ENCODE assay signal across 15 cellular contexts in genomic region chr3:124792341-124793034, GRCh38.
A peak's percentile ranks its signal among the peaks of the same experiment; 100 is the strongest.
DNase-seq lines count a peak whose midpoint lies in the region; TF ChIP-seq lines count a peak whose summit lies in the region.
"Had no signal": no experiment of that assay in that cellular context is flagged by ENCODE, and none has a peak within 500 bp of the region (broad histone marks: within the 10 kb centered on the region; RNA-seq: fewer than 3 reads in every experiment).

No MANE protein-coding gene starts in this region.

- H3K9me3 ChIP-seq in MM.1S (replicated peaks; ENCODE audit: insufficient read depth, low read length) (no peaks in the 10 kb centered on the region), suprapubic skin (no peaks in the 10 kb centered on the region)
- H3K9me3 ChIP-seq: pancreas had no signal

- H3K9ac ChIP-seq in MM.1S (ENCODE audit: low read length) (peak overlapping the region; percentile 50; the same call in 1 of the 2 replicates), mesendoderm (ENCODE audit: low read length) (no peak overlapping the region)

- peaks cover 7% of the 10 kb centered on the region for H3K36me3 Mint-ChIP-seq in mesothelial cell of epicardium
- no peaks in the 10 kb centered on the region for H3K36me3 Mint-ChIP-seq in activated CD4-positive, alpha-beta T cell treated with anti-CD3 and anti-CD28 coated beads, Interleukin-2, amount 10 ng/mL, durations not matched to agents 7 days and 5 days (ENCODE audit: low read depth)

- H2BK15ac ChIP-seq in mesendoderm (replicated peaks; ENCODE audit: low read depth) = no peak overlapping the region

- no peak overlapping the region for H3K4me3 Mint-ChIP-seq in mesothelial cell of epicardium
- no peak overlapping the region for H3K4me3 Mint-ChIP-seq in activated CD4-positive, alpha-beta T cell treated with anti-CD3 and anti-CD28 coated beads, Interleukin-2, amount 10 ng/mL, durations not matched to agents 7 days and 5 days
- H3K4me3 Mint-ChIP-seq: activated CD4-positive, alpha-beta T cell treated with anti-CD3 and anti-CD28 coated beads, Interleukin-2, amount 10 ng/mL, durations not matched to agents 24 days and 14 days; activated naive CD8-positive, alpha-beta T cell treated with anti-CD3 and anti-CD28 coated beads, Interleukin-2, amount 50 U/mL, for 24 hours had no signal

- H3K27ac ChIP-seq in MM.1S (ENCODE audit: low read length) (peak overlapping the region; percentile 89), angular gyrus (ENCODE audit: low read depth, low read length) (peak overlapping the region; percentile 15), suprapubic skin (peak overlapping the region; percentile 84), mesendoderm (ENCODE audit: low read depth, low read length) (no peak overlapping the region)
- H3K27ac ChIP-seq: C4-2B had no signal

- H3K4me1 Mint-ChIP-seq in mesothelial cell of epicardium = no peaks in the 10 kb centered on the region
- no peaks in the 10 kb centered on the region for H3K4me1 Mint-ChIP-seq in activated CD4-positive, alpha-beta T cell treated with anti-CD3 and anti-CD28 coated beads, Interleukin-2, amount 10 ng/mL, durations not matched to agents 7 days and 5 days

- H4K8ac ChIP-seq in mesendoderm (ENCODE audit: low read depth, low read length) = no peak overlapping the region

- peaks cover 52% of the 10 kb centered on the region for H3K4me1 ChIP-seq in MM.1S (ENCODE audit: low read length)
- H3K4me1 ChIP-seq in suprapubic skin = peaks cover 60% of the 10 kb centered on the region
- H3K4me1 ChIP-seq in mesendoderm (ENCODE audit: control insufficient read depth, low read depth, low read length) = no peaks in the 10 kb centered on the region
- H3K4me1 ChIP-seq: pancreas had no signal

- no peak for TF ChIP-seq EP300 in suprapubic skin (IDR thresholded peaks at IDR 0.05)

- no peaks in the 10 kb centered on the region for H3K27me3 Mint-ChIP-seq in mesothelial cell of epicardium (ENCODE audit: low read depth)
- peaks cover 12% of the 10 kb centered on the region for H3K27me3 Mint-ChIP-seq in activated CD4-positive, alpha-beta T cell treated with anti-CD3 and anti-CD28 coated beads, Interleukin-2, amount 10 ng/mL, durations not matched to agents 7 days and 5 days

- POLR2A ChIA-PET in activated CD4-positive, alpha-beta T cell treated with anti-CD3 and anti-CD28 coated beads, Interleukin-2, amount 10 ng/mL, durations not matched to agents 7 days and 5 days (lab: Charles Lee) = no interaction called here

- H3K79me2 ChIP-seq in MM.1S (ENCODE audit: low read length) (no peaks in the 10 kb centered on the region), mesendoderm (ENCODE audit: control insufficient read depth, insufficient read depth, low read length) (peaks cover 15% of the 10 kb centered on the region)

- no peaks in the 10 kb centered on the region for H3K9me3 Mint-ChIP-seq in mesothelial cell of epicardium
- no peaks in the 10 kb centered on the region for H3K9me3 Mint-ChIP-seq in activated CD4-positive, alpha-beta T cell treated with anti-CD3 and anti-CD28 coated beads, Interleukin-2, amount 10 ng/mL, durations not matched to agents 7 days and 5 days
- H3K9me3 Mint-ChIP-seq: activated CD4-positive, alpha-beta T cell treated with anti-CD3 and anti-CD28 coated beads, Interleukin-2, amount 10 ng/mL, durations not matched to agents 24 days and 14 days; activated naive CD8-positive, alpha-beta T cell treated with anti-CD3 and anti-CD28 coated beads, Interleukin-2, amount 50 U/mL, for 24 hours had no signal

- H3K4ac ChIP-seq in mesendoderm (ENCODE audit: low read depth, low read length) = no peak overlapping the region

- no peak overlapping the region for H3K4me3 ChIP-seq in MM.1S (ENCODE audit: low read length)
- no peak overlapping the region for H3K4me3 ChIP-seq in suprapubic skin
- H3K4me3 ChIP-seq in mesendoderm (ENCODE audit: low read length) = no peak overlapping the region
- H3K4me3 ChIP-seq: pancreas had no signal

- H2BK5ac ChIP-seq in mesendoderm (ENCODE audit: low read length) = no peak overlapping the region

- no peak overlapping the region for H2AK5ac ChIP-seq in mesendoderm (ENCODE audit: low read length)

- WGBS in suprapubic skin = 44% methylated on average over 7 of the region's 7 CpGs
- no CpG with 5 or more reads among the region's 7 CpGs for WGBS in mesendoderm (ENCODE audit: extremely low coverage, insufficient coverage, low lambda C conversion rate)

- H3K27ac Mint-ChIP-seq in mesothelial cell of epicardium = peak overlapping the region; percentile 44
- H3K27ac Mint-ChIP-seq in activated CD4-positive, alpha-beta T cell treated with anti-CD3 and anti-CD28 coated beads, Interleukin-2, amount 10 ng/mL, durations not matched to agents 7 days and 5 days = no peak overlapping the region
- H3K27ac Mint-ChIP-seq: activated CD4-positive, alpha-beta T cell treated with anti-CD3 and anti-CD28 coated beads, Interleukin-2, amount 10 ng/mL, durations not matched to agents 24 days and 14 days; activated naive CD8-positive, alpha-beta T cell treated with anti-CD3 and anti-CD28 coated beads, Interleukin-2, amount 50 U/mL, for 24 hours had no signal

- no peak overlapping the region for H3K18ac ChIP-seq in mesendoderm (ENCODE audit: low read length)

- H3K36me3 ChIP-seq in MM.1S (replicated peaks; ENCODE audit: insufficient read depth, low read length) (no peaks in the 10 kb centered on the region), suprapubic skin (peaks cover 23% of the 10 kb centered on the region), mesendoderm (ENCODE audit: control insufficient read depth, insufficient read depth, low read length) (peaks cover 28% of the 10 kb centered on the region)

- H3F3A ChIP-seq in MM.1S (ENCODE audit: insufficient read depth, low read length) = peaks cover 17% of the 10 kb centered on the region; the same call in 1 of the 2 replicates

- no peak overlapping the region for H3K56ac ChIP-seq in mesendoderm (ENCODE audit: low read length)

- no peak overlapping the region for H4K5ac ChIP-seq in mesendoderm (ENCODE audit: low read length)

- TF ChIP-seq CTCF in MM.1S (IDR thresholded peaks at IDR 0.05; ENCODE audit: low read length) (no peak), mesothelial cell of epicardium (IDR thresholded peaks at IDR 0.05; ENCODE audit: unreplicated experiment) (no peak), suprapubic skin (IDR thresholded peaks at IDR 0.05) (no peak)

- no peak overlapping the region for H2BK120ac ChIP-seq in mesendoderm (ENCODE audit: low read depth, low read length)

- no peaks in the 10 kb centered on the region for H4K20me1 ChIP-seq in MM.1S (ENCODE audit: insufficient read depth, low read length)

- H3K27me3 ChIP-seq in MM.1S (replicated peaks; ENCODE audit: insufficient read depth, low read length) (no peaks in the 10 kb centered on the region), suprapubic skin (no peaks in the 10 kb centered on the region), mesendoderm (ENCODE audit: insufficient read depth, low read length, poor library complexity) (no peaks in the 10 kb centered on the region)

- TF ChIP-seq POLR2A in suprapubic skin (IDR thresholded peaks at IDR 0.05) = no peak

- no peaks in the 10 kb centered on the region for H3K9me2 ChIP-seq in MM.1S (replicated peaks; ENCODE audit: insufficient read depth, low read length)

- no peak overlapping the region for H3K23ac ChIP-seq in mesendoderm (ENCODE audit: low read length)

- H3K4me2 ChIP-seq in MM.1S (ENCODE audit: low read depth, low read length) (peak overlapping the region; percentile 62; the same call in 1 of the 2 replicates), mesendoderm (ENCODE audit: low read length) (no peak overlapping the region)

- no peak overlapping the region for H2AFZ ChIP-seq in MM.1S (ENCODE audit: low read length)

- H3K79me1 ChIP-seq in mesendoderm (ENCODE audit: low read length) = peaks cover 31% of the 10 kb centered on the region

- DNase-seq in MM.1S (no peak), mesothelial cell of epicardium (ENCODE audit: low spot score in 2 of 2, unreplicated experiment in 2 of 2) (no peak), suprapubic skin (ENCODE audit: low spot score in 2 of 2) (no peak), middle frontal gyrus (ENCODE audit: extremely low spot score, low spot score) (no peak), mesendoderm (no peak)
- DNase-seq in activated CD4-positive, alpha-beta T cell treated with anti-CD3 and anti-CD28 coated beads, Interleukin-2, amount 10 ng/mL, durations not matched to agents 7 days and 5 days = no peak
- DNase-seq: activated CD4-positive, alpha-beta T cell treated with anti-CD3 and anti-CD28 coated beads, Interleukin-2, amount 10 ng/mL, durations not matched to agents 24 days and 14 days; activated naive CD8-positive, alpha-beta T cell treated with anti-CD3 and anti-CD28 coated beads, Interleukin-2, amount 50 U/mL, for 24 hours; activated T-cell treated with anti-CD3 and anti-CD28 coated beads, Interleukin-2, amount 50 U/mL, for 48 hours; H7; NCI-H2029 treated with DMSO at 0.1 percent for 48 hours; pancreas; T-helper 9 cell had no signal

- CTCF ChIA-PET in activated CD4-positive, alpha-beta T cell treated with anti-CD3 and anti-CD28 coated beads, Interleukin-2, amount 10 ng/mL, durations not matched to agents 7 days and 5 days (lab: Charles Lee) = no interaction called here
